Comparison of ENCODE assay signal across 22 cellular contexts in the genomic region with DNA sequence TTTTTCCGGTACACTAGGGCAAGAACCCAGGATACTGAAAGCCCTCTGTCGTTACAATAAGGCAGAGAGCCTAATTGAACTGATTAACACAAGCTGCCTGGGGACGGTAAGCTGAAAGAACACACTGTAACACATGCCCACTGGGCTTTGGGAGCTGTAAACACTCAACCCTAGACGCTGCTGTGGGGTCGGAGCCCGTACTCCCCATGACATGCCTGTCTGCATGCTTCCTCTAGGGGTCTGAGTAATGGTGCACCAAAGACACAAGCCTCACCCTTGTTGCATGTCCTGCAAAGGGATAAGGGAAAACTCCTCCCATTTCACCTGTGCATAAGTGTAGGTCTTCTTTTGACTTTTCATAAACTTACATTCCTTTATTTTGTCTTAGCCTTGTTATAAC.
DNase-seq lines count a peak whose midpoint lies in the region; ATAC-seq and TF ChIP-seq lines count a peak whose summit lies in the region.
"Had no signal": no experiment of that assay in that cellular context is flagged by ENCODE, and none has a peak within 500 bp of the region (broad histone marks: within the 10 kb centered on the region; RNA-seq: fewer than 3 reads in every experiment).

No MANE protein-coding gene starts in this region.

- H3K9me2 ChIP-seq in hepatocyte (replicated peaks; ENCODE audit: insufficient read depth) = no peaks in the 10 kb centered on the region

- H3K36me3 Mint-ChIP-seq in effector memory CD8-positive, alpha-beta T cell (ENCODE audit: insufficient read depth) = no peaks in the 10 kb centered on the region
- H3K36me3 Mint-ChIP-seq: activated naive CD8-positive, alpha-beta T cell treated with anti-CD3 and anti-CD28 coated beads for 36 hours had no signal

- peaks cover 25% of the 10 kb centered on the region for H3K4me1 ChIP-seq in hepatocyte (ENCODE audit: insufficient read depth)
- H3K4me1 ChIP-seq in sigmoid colon = peaks cover 0 to 54% (median 37%) of the 10 kb centered on the region in 4 donors
- H3K4me1 ChIP-seq: psoas muscle had no signal

- TF ChIP-seq EP300 in sigmoid colon (IDR thresholded peaks at IDR 0.05) = no peak

- H3K4me3 ChIP-seq in hepatocyte (no peak overlapping the region), sigmoid colon (no peak overlapping the region)
- H3K4me3 ChIP-seq: BLaER1 treated with 17β-estradiol and CSF1 and Interleukin-3, amounts not matched to agents 10 nM and 100 nM; psoas muscle; SK-N-MC; upper lobe of left lung had no signal

- H3K4me3 Mint-ChIP-seq in effector memory CD8-positive, alpha-beta T cell = no peak overlapping the region
- H3K4me3 Mint-ChIP-seq: activated naive CD8-positive, alpha-beta T cell treated with anti-CD3 and anti-CD28 coated beads for 36 hours; stimulated activated naive CD8-positive, alpha-beta T cell treated with anti-CD3 and anti-CD28 coated beads, Interleukin-15, Interleukin-2, amounts not matched to agents 100 ng/mL and 50 ng/mL, for 24 hours; T-helper 2 cell treated with Interferon-gamma antibody and Interleukin-4, amounts not matched to agents 5 μg/mL and 100 μg/mL, for 36 hours had no signal

- no peak for ATAC-seq in effector memory CD8-positive, alpha-beta T cell (replicated peaks)
- ATAC-seq: psoas muscle had no signal

- H3K27me3 Mint-ChIP-seq in effector memory CD8-positive, alpha-beta T cell = no peaks in the 10 kb centered on the region
- H3K27me3 Mint-ChIP-seq: activated naive CD8-positive, alpha-beta T cell treated with anti-CD3 and anti-CD28 coated beads for 36 hours; stimulated activated naive CD8-positive, alpha-beta T cell treated with anti-CD3 and anti-CD28 coated beads, Interleukin-15, Interleukin-2, amounts not matched to agents 100 ng/mL and 50 ng/mL, for 24 hours had no signal

- DNase-seq in ELF-1 (ENCODE audit: low read depth, low spot score) (peak; percentile 38), NCI-H1694 treated with DMSO at 0.1 percent for 48 hours (lab: John Stamatoyannopoulos, UW) (peak; percentile 62), hepatocyte (ENCODE audit: low spot score) (no peak), sigmoid colon (no peak), NCI-H510A treated with DMSO at 0.1 percent for 48 hours (lab: John Stamatoyannopoulos, UW) (no peak), G401 (ENCODE audit: low spot score) (no peak)
- DNase-seq in effector memory CD8-positive, alpha-beta T cell = no peak
- DNase-seq in activated CD8-positive, alpha-beta memory T cell treated with anti-CD3 and anti-CD28 coated beads for 24 hours = no peak
- DNase-seq: ACHN; activated CD8-positive, alpha-beta memory T cell treated with anti-CD3 and anti-CD28 coated beads, Interleukin-2, amount 50 U/mL, for 4 hours; activated naive CD8-positive, alpha-beta T cell treated with anti-CD3 and anti-CD28 coated beads for 36 hours; Calu3; NCI-H1417; NCI-H2107; NCI-H510A; psoas muscle; stimulated activated CD4-positive, alpha-beta T cell treated with anti-CD3 and anti-CD28 coated beads, Interleukin-4, amount 100 ng/mL, for 24 hours; upper lobe of left lung had no signal

- no peak overlapping the region for H2AFZ ChIP-seq in hepatocyte

- TF ChIP-seq CTCF in hepatocyte (IDR thresholded peaks at IDR 0.05; ENCODE audit: poor library complexity) = no peak
- TF ChIP-seq CTCF in sigmoid colon (IDR thresholded peaks at IDR 0.05) = no peak

- peaks cover 8 to 18% of the 10 kb centered on the region in 2 donors for H3K9me3 Mint-ChIP-seq in effector memory CD8-positive, alpha-beta T cell
- H3K9me3 Mint-ChIP-seq: activated naive CD8-positive, alpha-beta T cell treated with anti-CD3 and anti-CD28 coated beads for 36 hours had no signal

- H3K27ac Mint-ChIP-seq in effector memory CD8-positive, alpha-beta T cell = no peak overlapping the region
- H3K27ac Mint-ChIP-seq: activated naive CD8-positive, alpha-beta T cell treated with anti-CD3 and anti-CD28 coated beads for 36 hours; stimulated activated naive CD8-positive, alpha-beta T cell treated with anti-CD3 and anti-CD28 coated beads, Interleukin-15, Interleukin-2, amounts not matched to agents 100 ng/mL and 50 ng/mL, for 24 hours; T-helper 2 cell treated with Interferon-gamma antibody and Interleukin-4, amounts not matched to agents 5 μg/mL and 100 μg/mL, for 36 hours had no signal

- H3K36me3 ChIP-seq in hepatocyte (replicated peaks; ENCODE audit: insufficient read depth, low read depth) (no peaks in the 10 kb centered on the region), sigmoid colon (no peaks in the 10 kb centered on the region)
- H3K36me3 ChIP-seq: BLaER1 treated with 17β-estradiol and CSF1 and Interleukin-3, amounts not matched to agents 10 nM and 100 nM; upper lobe of left lung had no signal

- H3K4me2 ChIP-seq in hepatocyte = no peak overlapping the region
- H3K4me2 ChIP-seq: BLaER1 treated with 17β-estradiol and CSF1 and Interleukin-3, amounts not matched to agents 10 nM and 100 nM had no signal

- no peaks in the 10 kb centered on the region for H4K20me1 ChIP-seq in hepatocyte (ENCODE audit: insufficient read depth, poor library complexity, severe bottlenecking)
- H4K20me1 ChIP-seq: BLaER1 treated with 17β-estradiol and CSF1 and Interleukin-3, amounts not matched to agents 10 nM and 100 nM had no signal

- TF ChIP-seq POLR2A in sigmoid colon (IDR thresholded peaks at IDR 0.05) = no peak

- no peaks in the 10 kb centered on the region for H3K4me1 Mint-ChIP-seq in effector memory CD8-positive, alpha-beta T cell (ENCODE audit: low read depth in 2 of 2)
- H3K4me1 Mint-ChIP-seq: activated naive CD8-positive, alpha-beta T cell treated with anti-CD3 and anti-CD28 coated beads for 36 hours had no signal

- no peaks in the 10 kb centered on the region for H3K9me3 ChIP-seq in hepatocyte (ENCODE audit: low read depth)
- H3K9me3 ChIP-seq in sigmoid colon = no peaks in the 10 kb centered on the region
- H3K9me3 ChIP-seq: BLaER1 treated with 17β-estradiol and CSF1 and Interleukin-3, amounts not matched to agents 10 nM and 100 nM; psoas muscle; upper lobe of left lung had no signal

- in situ Hi-C loops in G401 (cut with HindIII; ENCODE audit: low sequenced_read_pairs) = no loop called here

- H3K27me3 ChIP-seq in hepatocyte = no peaks in the 10 kb centered on the region
- H3K27me3 ChIP-seq in sigmoid colon = no peaks in the 10 kb centered on the region
- H3K27me3 ChIP-seq: BLaER1 treated with 17β-estradiol and CSF1 and Interleukin-3, amounts not matched to agents 10 nM and 100 nM; upper lobe of left lung had no signal

- peaks cover 39% of the 10 kb centered on the region for H3K79me2 ChIP-seq in hepatocyte

- intact Hi-C loops in sigmoid colon (cut with DNase I) = loop anchor here (2.0 kb wide), 1 partner anchor 13 kb away; no protein-coding TSS in a partner anchor

- H3K27ac ChIP-seq in hepatocyte (peak overlapping the region; percentile 87), sigmoid colon (peak overlapping the region in 3 of 4 donors; percentile 66 to 72 (median 66))
- H3K27ac ChIP-seq: BLaER1 treated with 17β-estradiol and CSF1 and Interleukin-3, amounts not matched to agents 10 nM and 100 nM; SK-N-MC had no signal

- 49% methylated on average over 6 of the region's 6 CpGs for WGBS in hepatocyte (ENCODE audit: low lambda C conversion rate, missing lambda C conversion rate)
- WGBS in sigmoid colon, 2 donors = 83 to 90% methylated on average over 6 of the region's 6 CpGs

Comparison
In these comparisons a context has a peak if more than half of its experiments do, and no peak if none do; other contexts are left out.
1. DNase-seq: peak in ELF-1 (single experiment) and NCI-H1694 treated with DMSO at 0.1 percent for 48 hours (single experiment); none in hepatocyte (single experiment), sigmoid colon (single experiment), NCI-H510A treated with DMSO at 0.1 percent for 48 hours (single experiment), G401 (single experiment), effector memory CD8-positive, alpha-beta T cell (0 of 3) and activated CD8-positive, alpha-beta memory T cell treated with anti-CD3 and anti-CD28 coated beads for 24 hours (single experiment).